Comparison of ENCODE assay signal across 10 cellular contexts in genomic region chr9:131511880-131512279, GRCh38. TPM values are rescaled to one million over a fixed set of nuclear protein-coding genes. Genes with fewer than 3 reads are reported as not detected.
"Had no signal": no experiment of that assay in that cellular context is flagged by ENCODE, and none has a peak within 500 bp of the region (broad histone marks: within the 10 kb centered on the region; RNA-seq: fewer than 3 reads in every experiment).

No MANE protein-coding gene starts in this region.

- DNase-seq: GM23248, GOT3, H9, HCEC 1CT, HFFc6, KBM-7 had no signal

- H3K27me3 Mint-ChIP-seq: IgD-negative memory B cell had no signal

- H3K9ac ChIP-seq: GM23248, KMS-11 had no signal

- H3K9me3 Mint-ChIP-seq: H9, HFFc6, IgD-negative memory B cell had no signal

- H3K4me3 ChIP-seq: GM23248 had no signal

- H2AFZ ChIP-seq: GM23248 had no signal

- FAIRE-seq: H54, HTR-8/SVneo had no signal

- H3K4me1 Mint-ChIP-seq: H9, IgD-negative memory B cell had no signal

- H3K27ac ChIP-seq: GM23248, KMS-11 had no signal

- H3K4me2 ChIP-seq: KMS-11 had no signal

- H3K27ac Mint-ChIP-seq: H9, HFFc6 had no signal

- H3K4me3 Mint-ChIP-seq: H9, HFFc6, IgD-negative memory B cell had no signal

RNA-seq across cellular contexts. Expression of gene PRRT1B, which starts 33.4 kb away (rescaled TPM):
- total RNA-seq: GM23248, HFFc6 had no signal
- polyA plus RNA-seq: GM23248, IgD-negative memory B cell had no signal
